Comparison of ENCODE assay signal across 10 cellular contexts in genomic region chr9:16868706-16869105, GRCh38. TPM values are rescaled to one million over a fixed set of nuclear protein-coding genes. Genes with fewer than 3 reads are reported as not detected.
DNase-seq lines count a peak whose midpoint lies in the region; ATAC-seq and TF ChIP-seq lines count a peak whose summit lies in the region.
"Had no signal": no experiment of that assay in that cellular context is flagged by ENCODE, and none has a peak within 500 bp of the region (broad histone marks: within the 10 kb centered on the region; RNA-seq: fewer than 3 reads in every experiment).

No MANE protein-coding gene starts in this region.

- H3K4me1 ChIP-seq in heart right ventricle, result peaks cover 0 to 35% (median 22%) of the 10 kb centered on the region in 9 donors
- no peaks in the 10 kb centered on the region for H3K4me1 ChIP-seq in BE2C

- no peak for TF ChIP-seq CTCF in heart right ventricle (IDR thresholded peaks at IDR 0.05)
- no peak for TF ChIP-seq CTCF in epithelial cell of proximal tubule (conservative IDR thresholded peaks at IDR 0.05; ENCODE audit: low read depth, low read length)
- TF ChIP-seq CTCF in type B pancreatic cell (conservative IDR thresholded peaks at IDR 0.05), result no peak
- TF ChIP-seq CTCF in BE2C (IDR thresholded peaks at IDR 0.05; ENCODE audit: low read depth, low read length), result no peak

- peak overlapping the region in 5 of 10 donors; percentile 63 to 75 (median 67) for H3K4me3 ChIP-seq in heart right ventricle
- peak overlapping the region; percentile 74 for H3K4me3 ChIP-seq in epithelial cell of proximal tubule (ENCODE audit: low read depth, low read length)
- no peak overlapping the region for H3K4me3 ChIP-seq in BE2C (ENCODE audit: low read depth, low read length)

- H3K27me3 Mint-ChIP-seq in type B pancreatic cell, result peaks cover 43% of the 10 kb centered on the region

- no peak for ATAC-seq in heart right ventricle
- ATAC-seq in left ventricle myocardium superior, result no peak
- ATAC-seq in HG02970 (IDR thresholded peaks at IDR 0.05; ENCODE audit: low FRiP score, unreplicated experiment), result no peak
- ATAC-seq: activated CD4-positive, alpha-beta T cell treated with anti-CD3 and anti-CD28 coated beads for 36 hours had no signal

- peak overlapping the region; percentile 98 for H3K4me3 Mint-ChIP-seq in type B pancreatic cell
- H3K4me3 Mint-ChIP-seq: activated CD4-positive, alpha-beta T cell treated with anti-CD3 and anti-CD28 coated beads for 36 hours had no signal

- no peaks in the 10 kb centered on the region for H3K9me3 Mint-ChIP-seq in type B pancreatic cell

- H3K27ac ChIP-seq in heart right ventricle, result peak overlapping the region in 6 of 10 donors; percentile 5 to 87 (median 78)

- H3K27me3 ChIP-seq in heart right ventricle (peaks cover 0 to 79% (median 64%) of the 10 kb centered on the region in 7 donors), BE2C (peaks cover 34% of the 10 kb centered on the region)

- H3K36me3 ChIP-seq in heart right ventricle (no peaks in the 10 kb centered on the region), BE2C (no peaks in the 10 kb centered on the region)

- H3K27ac Mint-ChIP-seq in type B pancreatic cell, result peak overlapping the region; percentile 14
- H3K27ac Mint-ChIP-seq: activated CD4-positive, alpha-beta T cell treated with anti-CD3 and anti-CD28 coated beads for 36 hours had no signal

- intact Hi-C loops in heart right ventricle (cut with DNase I), result loop anchor here in 2 of 10 donors (5.0 to 10.0 kb wide), 2 partner anchors 141 to 144 kb away; no protein-coding TSS in a partner anchor
- intact Hi-C loops in left ventricle myocardium superior (cut with micrococcal nuclease), result no loop called here

- DNase-seq in heart right ventricle, result no peak
- no peak for DNase-seq in left ventricle myocardium superior
- no peak for DNase-seq in epithelial cell of proximal tubule (ENCODE audit: low read depth)
- DNase-seq in myocyte (ENCODE audit: low read depth), result peak; percentile 47
- no peak for DNase-seq in type B pancreatic cell (ENCODE audit: extremely low spot score, unreplicated experiment)
- DNase-seq in DMS79 treated with DMSO at 0.1 percent for 48 hours (lab: John Stamatoyannopoulos, UW), result no peak
- DNase-seq in BE2C, result no peak
- DNase-seq: activated CD4-positive, alpha-beta T cell treated with anti-CD3 and anti-CD28 coated beads for 36 hours; activated effector memory CD4-positive, alpha-beta T cell treated with Interleukin-2 at 50 U/mL for 16 hours had no signal

- H3K4me1 Mint-ChIP-seq in type B pancreatic cell (ENCODE audit: unreplicated experiment), result peaks cover 32% of the 10 kb centered on the region

- no peaks in the 10 kb centered on the region for H3K36me3 Mint-ChIP-seq in type B pancreatic cell

- 65% methylated on average over 5 of the region's 5 CpGs for WGBS in heart right ventricle, 2 donors

- H3K9me3 ChIP-seq in heart right ventricle, result no peaks in the 10 kb centered on the region
- H3K9me3 ChIP-seq in BE2C, result no peaks in the 10 kb centered on the region

RNA-seq across cellular contexts. Expression of gene BNC2, which starts 1.8 kb away (rescaled TPM):
- 1 to 10 TPM; 2.2 to 7.3 (median 4.1) TPM for total RNA-seq in heart right ventricle
- polyA plus RNA-seq in heart right ventricle, result under 1 TPM; 0.49 to 0.59 TPM
- total RNA-seq in left ventricle myocardium superior, result 6.3 TPM
- 2.9 and 3.7 TPM in 2 replicates for total RNA-seq in epithelial cell of proximal tubule
- 31.8 and 32.4 TPM in 2 replicates for total RNA-seq in myocyte
- polyA plus RNA-seq in myocyte (2012), result 6.7 TPM
- 7.6 and 80.9 TPM in 2 replicates for total RNA-seq in type B pancreatic cell (ENCODE audit: low replicate concordance)
- 0.43 TPM for polyA plus RNA-seq in BE2C (2012; ENCODE audit: insufficient read depth, insufficient read length, low read depth)
- total RNA-seq: activated CD4-positive, alpha-beta T cell treated with anti-CD3 and anti-CD28 coated beads for 36 hours had no signal
